ENCODE assay signal across 1 cellular context in the genomic region with DNA sequence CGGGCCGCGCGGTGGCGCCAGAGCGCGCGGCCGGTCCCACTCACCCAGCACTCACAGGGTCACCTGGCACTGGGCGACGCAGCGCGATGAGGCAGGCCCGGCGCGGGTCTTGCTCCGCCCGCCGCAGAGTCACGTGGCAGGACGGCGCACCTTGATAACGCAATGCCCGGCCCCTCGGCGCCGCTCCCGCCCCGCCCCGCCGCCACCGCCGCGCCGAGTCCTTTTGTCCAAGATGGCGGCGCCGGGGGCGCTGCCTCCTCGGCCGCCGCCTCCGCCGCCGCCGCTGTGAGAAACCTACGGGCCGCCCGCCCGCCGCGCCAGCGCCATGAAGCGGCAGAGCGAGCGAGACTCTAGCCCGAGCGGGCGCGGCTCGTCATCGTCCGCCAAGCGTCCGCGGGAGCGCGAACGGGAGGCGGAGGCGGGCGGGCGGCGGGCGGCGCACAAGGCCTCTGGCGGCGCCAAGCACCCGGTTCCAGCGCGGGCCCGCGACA.
A peak's percentile ranks its signal among the peaks of the same experiment; 100 is the strongest.
TF ChIP-seq lines count a peak whose summit lies in the region.

Gene RBM15B (plus strand): TSS at position 211 of the 491 bp plus-strand sequence. CDS start 115 bp downstream, at position 326.

TF ChIP-seq in HEK293, 187 proteins besides CTCF, POLR2A, EP300 and RAD21 (continued from another document):
- no peak for TF ChIP-seq ZNF510 (tag by site-specific recombination; IDR thresholded peaks at IDR 0.05; ENCODE audit: insufficient replicate concordance)
- no peak for TF ChIP-seq ZNF354C (tag by site-specific recombination; IDR thresholded peaks at IDR 0.05; ENCODE audit: borderline replicate concordance, low read depth)
- no peak for TF ChIP-seq ZNF623 (tag by site-specific recombination; IDR thresholded peaks at IDR 0.05)
- TF ChIP-seq ZNF341 (tag by site-specific recombination; IDR thresholded peaks at IDR 0.05; ENCODE audit: low read depth), result no peak
- TF ChIP-seq ZBTB26 (tag by site-specific recombination; optimal IDR thresholded peaks at IDR 0.05), result peak; percentile 75
- no peak for TF ChIP-seq REPIN1 (tag by site-specific recombination; IDR thresholded peaks at IDR 0.05; ENCODE audit: low read depth)
- TF ChIP-seq KLF16 (tag by site-specific recombination; IDR thresholded peaks at IDR 0.05), result no peak
- no peak for TF ChIP-seq ZNF585B (tag by site-specific recombination; IDR thresholded peaks at IDR 0.05)
- TF ChIP-seq ZNF169 (tag by site-specific recombination; IDR thresholded peaks at IDR 0.05), result no peak
- no peak for TF ChIP-seq ZNF324 (tag by site-specific recombination; IDR thresholded peaks at IDR 0.05)
- no peak for TF ChIP-seq ZNF521 (tag by site-specific recombination; IDR thresholded peaks at IDR 0.05)
- TF ChIP-seq SALL2 (tag by site-specific recombination; IDR thresholded peaks at IDR 0.05; ENCODE audit: borderline replicate concordance), result no peak
- no peak for TF ChIP-seq ZNF747 (tag by site-specific recombination; IDR thresholded peaks at IDR 0.05)
- TF ChIP-seq ZNF157 (tag by site-specific recombination; IDR thresholded peaks at IDR 0.05), result no peak
- TF ChIP-seq, protein P1, sequence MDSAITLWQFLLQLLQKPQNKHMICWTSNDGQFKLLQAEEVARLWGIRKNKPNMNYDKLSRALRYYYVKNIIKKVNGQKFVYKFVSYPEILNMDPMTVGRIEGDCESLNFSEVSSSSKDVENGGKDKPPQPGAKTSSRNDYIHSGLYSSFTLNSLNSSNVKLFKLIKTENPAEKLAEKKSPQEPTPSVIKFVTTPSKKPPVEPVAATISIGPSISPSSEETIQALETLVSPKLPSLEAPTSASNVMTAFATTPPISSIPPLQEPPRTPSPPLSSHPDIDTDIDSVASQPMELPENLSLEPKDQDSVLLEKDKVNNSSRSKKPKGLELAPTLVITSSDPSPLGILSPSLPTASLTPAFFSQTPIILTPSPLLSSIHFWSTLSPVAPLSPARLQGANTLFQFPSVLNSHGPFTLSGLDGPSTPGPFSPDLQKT (IDR thresholded peaks at IDR 0.05; ENCODE audit: borderline replicate concordance, low read depth, low read length), result no peak
- no peak for TF ChIP-seq MEIS1 (CRISPR knock-in tag; IDR thresholded peaks at IDR 0.05; ENCODE audit: borderline replicate concordance)
- TF ChIP-seq, protein P2, sequence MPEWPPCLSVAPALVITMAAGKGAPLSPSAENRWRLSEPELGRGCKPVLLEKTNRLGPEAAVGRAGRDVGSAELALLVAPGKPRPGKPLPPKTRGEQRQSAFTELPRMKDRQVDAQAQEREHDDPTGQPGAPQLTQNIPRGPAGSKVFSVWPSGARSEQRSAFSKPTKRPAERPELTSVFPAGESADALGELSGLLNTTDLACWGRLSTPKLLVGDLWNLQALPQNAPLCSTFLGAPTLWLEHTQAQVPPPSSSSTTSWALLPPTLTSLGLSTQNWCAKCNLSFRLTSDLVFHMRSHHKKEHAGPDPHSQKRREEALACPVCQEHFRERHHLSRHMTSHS (tag by site-specific recombination; IDR thresholded peaks at IDR 0.05), result no peak
